Comparison of ENCODE assay signal across 20 cellular contexts in genomic region chr5:176904276-176904675, GRCh38. TPM values are rescaled to one million over a fixed set of nuclear protein-coding genes. Genes with fewer than 3 reads are reported as not detected.
"Had no signal": no experiment of that assay in that cellular context is flagged by ENCODE, and none has a peak within 500 bp of the region (broad histone marks: within the 10 kb centered on the region; RNA-seq: fewer than 3 reads in every experiment).

No MANE protein-coding gene starts in this region.

- H3K27me3 Mint-ChIP-seq: activated CD8-positive, alpha-beta memory T cell treated with anti-CD3 and anti-CD28 coated beads, Interleukin-2, amount 10 ng/mL, durations not matched to agents 7 days and 5 days; natural killer cell treated with Interleukin-12 subunit alpha and Interleukin-12 subunit beta and Interleukin-15 and Interleukin-18, amount 100 ng/mL, for 72 hours had no signal

- DNase-seq: activated CD4-positive, CD25-positive, alpha-beta regulatory T cell treated with anti-CD3 and anti-CD28 coated beads, Interleukin-2, amount 50 U/mL, for 72 hours; activated CD8-positive, alpha-beta memory T cell treated with anti-CD3 and anti-CD28 coated beads, Interleukin-2, amount 10 ng/mL, durations not matched to agents 7 days and 5 days; activated effector memory CD4-positive, alpha-beta T cell treated with Interleukin-2 at 50 U/mL for 16 hours; activated naive CD4-positive, alpha-beta T cell treated with anti-CD3 and anti-CD28 coated beads, Interleukin-2, amount 50 U/mL, for 16 hours; activated T-cell treated with anti-CD3 and anti-CD28 coated beads, Interleukin-2, amount 50 U/mL, for 4 hours; amygdala; cerebellar nuclear complex; dorsolateral prefrontal cortex; erythroblast; gastrocnemius medialis; heart right ventricle; spleen; stomach; T-helper 1 cell; testis; upper lobe of left lung had no signal

- H3K27ac Mint-ChIP-seq: activated CD8-positive, alpha-beta memory T cell treated with anti-CD3 and anti-CD28 coated beads, Interleukin-2, amount 10 ng/mL, durations not matched to agents 7 days and 5 days; natural killer cell treated with Interleukin-12 subunit alpha and Interleukin-12 subunit beta and Interleukin-15 and Interleukin-18, amount 100 ng/mL, for 72 hours; progenitor cell of endocrine pancreas had no signal

- H3K9me3 Mint-ChIP-seq: activated T-cell treated with anti-CD3 and anti-CD28 coated beads, Interleukin-2, amount 50 U/mL, for 4 hours; natural killer cell treated with Interleukin-12 subunit alpha and Interleukin-12 subunit beta and Interleukin-15 and Interleukin-18, amount 100 ng/mL, for 72 hours had no signal

- H3K4me3 Mint-ChIP-seq: activated CD8-positive, alpha-beta memory T cell treated with anti-CD3 and anti-CD28 coated beads, Interleukin-2, amount 10 ng/mL, durations not matched to agents 7 days and 5 days; activated T-cell treated with anti-CD3 and anti-CD28 coated beads, Interleukin-2, amount 50 U/mL, for 4 hours; natural killer cell treated with Interleukin-12 subunit alpha and Interleukin-12 subunit beta and Interleukin-15 and Interleukin-18, amount 100 ng/mL, for 72 hours had no signal

- H3K27me3 ChIP-seq: dorsolateral prefrontal cortex, gastrocnemius medialis, heart right ventricle, spleen, stomach, testis, upper lobe of left lung had no signal

- H3K4me1 ChIP-seq: gastrocnemius medialis, testis had no signal

- H3K4me3 ChIP-seq: dorsolateral prefrontal cortex, gastrocnemius medialis, heart right ventricle, lung, SK-N-MC, spleen, stomach, testis, upper lobe of left lung had no signal

- H3K27ac ChIP-seq: dorsolateral prefrontal cortex, gastrocnemius medialis, heart right ventricle, SK-N-MC, stomach, testis, upper lobe of left lung had no signal

RNA-seq across cellular contexts. Expression of gene HK3, which starts 5.1 kb away (rescaled TPM):
- total RNA-seq: activated CD8-positive, alpha-beta memory T cell treated with anti-CD3 and anti-CD28 coated beads, Interleukin-2, amount 10 ng/mL, durations not matched to agents 7 days and 5 days; progenitor cell of endocrine pancreas had no signal
